ENCODE assay signal across 11 cellular contexts in the genomic region with DNA sequence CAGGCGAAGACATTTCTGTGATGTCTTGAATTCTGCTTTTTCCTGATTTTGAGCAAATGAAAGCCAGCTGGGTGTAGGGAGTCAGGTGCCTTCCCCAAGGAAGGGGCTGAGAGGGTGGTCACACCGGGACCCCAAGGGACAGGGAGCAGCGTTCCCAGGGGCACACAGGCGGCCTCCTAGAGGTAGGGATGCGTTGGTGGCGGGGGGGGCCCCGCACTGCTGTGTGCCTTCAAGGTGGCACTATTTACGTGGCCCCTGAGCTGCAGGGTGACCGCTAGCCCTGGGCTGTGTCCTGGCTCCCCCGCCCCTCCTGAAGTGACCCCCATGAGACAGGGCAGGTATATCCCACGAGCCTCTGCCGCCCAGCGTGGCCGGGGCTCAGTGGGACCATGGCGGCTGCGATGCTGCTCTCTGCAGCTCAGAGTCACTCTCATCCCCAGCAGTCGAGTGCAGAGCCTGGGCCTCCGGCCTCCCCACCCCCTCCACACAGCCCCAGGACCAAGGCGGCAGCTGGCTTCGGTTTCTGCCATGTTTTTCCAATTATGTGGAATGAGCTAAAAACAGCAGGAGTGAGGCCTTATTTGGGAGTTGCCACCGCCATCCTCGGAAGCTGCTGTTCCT.
DNase-seq lines count a peak whose midpoint lies in the region; ATAC-seq and TF ChIP-seq lines count a peak whose summit lies in the region.
"Had no signal": no experiment of that assay in that cellular context is flagged by ENCODE, and none has a peak within 500 bp of the region (broad histone marks: within the 10 kb centered on the region; RNA-seq: fewer than 3 reads in every experiment).

No MANE protein-coding gene starts in this region.

- ATAC-seq in SK-N-SH treated with all-trans-retinoic acid at 6 μM for 48 hours: peak; percentile 90
- peak; percentile 29 to 62 for ATAC-seq in left cardiac atrium

- H3K9me3 Mint-ChIP-seq in activated naive CD8-positive, alpha-beta T cell treated with anti-CD3 and anti-CD28 coated beads for 36 hours: no peaks in the 10 kb centered on the region
- H3K9me3 Mint-ChIP-seq: activated naive CD4-positive, alpha-beta T cell treated with anti-CD3 and anti-CD28 coated beads, Interleukin-2, amount 50 U/mL, for 24 hours; T-helper 2 cell treated with Interferon-gamma antibody and Interleukin-4, amounts not matched to agents 5 μg/mL and 100 μg/mL, for 36 hours had no signal

- H3K4me2 ChIP-seq in BLaER1 treated with 17β-estradiol and CSF1 and Interleukin-3, amounts not matched to agents 10 nM and 100 nM: peak overlapping the region; percentile 85 to 98 (median 90)

- H3K9ac ChIP-seq in BLaER1 treated with 17β-estradiol and CSF1 and Interleukin-3, amounts not matched to agents 10 nM and 100 nM: peak overlapping the region in 8 of 11 experiments; percentile 6 to 72 (median 53); a peak in 15 of 22 replicates

- no peaks in the 10 kb centered on the region for H3K4me1 Mint-ChIP-seq in activated naive CD8-positive, alpha-beta T cell treated with anti-CD3 and anti-CD28 coated beads for 36 hours
- H3K4me1 Mint-ChIP-seq: activated naive CD4-positive, alpha-beta T cell treated with anti-CD3 and anti-CD28 coated beads, Interleukin-2, amount 50 U/mL, for 24 hours had no signal

- intact Hi-C loops in left cardiac atrium (cut with DNase I): loop anchor here in 1 of 2 donors (2.0 kb wide), 1 partner anchor 58 kb away; no protein-coding TSS in a partner anchor

- H3K4me1 ChIP-seq in BLaER1 treated with 17β-estradiol and CSF1 and Interleukin-3, amounts not matched to agents 10 nM and 100 nM: peaks cover 68 to 100% (median 100%) of the 10 kb centered on the region in 10 experiments

- H3K4me3 Mint-ChIP-seq in activated naive CD8-positive, alpha-beta T cell treated with anti-CD3 and anti-CD28 coated beads for 36 hours: no peak overlapping the region
- H3K4me3 Mint-ChIP-seq: activated naive CD4-positive, alpha-beta T cell treated with anti-CD3 and anti-CD28 coated beads, Interleukin-2, amount 50 U/mL, for 24 hours; T-helper 2 cell treated with Interferon-gamma antibody and Interleukin-4, amounts not matched to agents 5 μg/mL and 100 μg/mL, for 36 hours had no signal

- peak overlapping the region in 5 of 10 experiments; percentile 24 to 48 (median 32); a peak in 4 of 20 replicates for H3K4me3 ChIP-seq in BLaER1 treated with 17β-estradiol and CSF1 and Interleukin-3, amounts not matched to agents 10 nM and 100 nM
- no peak overlapping the region for H3K4me3 ChIP-seq in skeletal muscle cell (ENCODE audit: low read depth, low read length)

- no peak for DNase-seq in left cardiac atrium
- peak; percentile 31 for DNase-seq in skeletal muscle cell (ENCODE audit: low read depth)
- no peak for DNase-seq in activated naive CD8-positive, alpha-beta T cell treated with anti-CD3 and anti-CD28 coated beads for 36 hours
- no peak for DNase-seq in NCI-H345 (lab: John Stamatoyannopoulos, UW)
- no peak for DNase-seq in iPS-NIHi11 (ENCODE audit: low spot score)
- no peak for DNase-seq in activated CD4-positive, alpha-beta T cell treated with anti-CD3 and anti-CD28 coated beads, Interleukin-2, amount 50 U/mL, for 48 hours
- DNase-seq: stimulated activated CD4-positive, alpha-beta T cell treated with anti-CD3 and anti-CD28 coated beads, Interleukin-4, amount 100 ng/mL, for 4 hours had no signal

- peaks cover 0 to 32% (median 0%) of the 10 kb centered on the region in 11 experiments; a peak in 6 of 22 replicates for H3K27me3 ChIP-seq in BLaER1 treated with 17β-estradiol and CSF1 and Interleukin-3, amounts not matched to agents 10 nM and 100 nM

- peaks cover 2% of the 10 kb centered on the region for H3K36me3 Mint-ChIP-seq in activated naive CD8-positive, alpha-beta T cell treated with anti-CD3 and anti-CD28 coated beads for 36 hours

- no peaks in the 10 kb centered on the region for H3K27me3 Mint-ChIP-seq in activated naive CD8-positive, alpha-beta T cell treated with anti-CD3 and anti-CD28 coated beads for 36 hours
- H3K27me3 Mint-ChIP-seq: activated naive CD4-positive, alpha-beta T cell treated with anti-CD3 and anti-CD28 coated beads, Interleukin-2, amount 50 U/mL, for 24 hours had no signal

- H3K27ac Mint-ChIP-seq in activated naive CD8-positive, alpha-beta T cell treated with anti-CD3 and anti-CD28 coated beads for 36 hours: no peak overlapping the region
- H3K27ac Mint-ChIP-seq: activated naive CD4-positive, alpha-beta T cell treated with anti-CD3 and anti-CD28 coated beads, Interleukin-2, amount 50 U/mL, for 24 hours; T-helper 2 cell treated with Interferon-gamma antibody and Interleukin-4, amounts not matched to agents 5 μg/mL and 100 μg/mL, for 36 hours had no signal

- H3K27ac ChIP-seq in BLaER1 treated with 17β-estradiol and CSF1 and Interleukin-3, amounts not matched to agents 10 nM and 100 nM: peak overlapping the region in 6 of 11 experiments; percentile 10 to 61 (median 46); a peak in 7 of 22 replicates

- H3K9me3 ChIP-seq in BLaER1 treated with 17β-estradiol and CSF1 and Interleukin-3, amounts not matched to agents 10 nM and 100 nM (replicated peaks in 1 of 11): no peaks in the 10 kb centered on the region

- H3K36me3 ChIP-seq in BLaER1 treated with 17β-estradiol and CSF1 and Interleukin-3, amounts not matched to agents 10 nM and 100 nM: peaks cover 0 to 27% (median 5%) of the 10 kb centered on the region in 11 experiments; a peak in 13 of 22 replicates

- H4K20me1 ChIP-seq in BLaER1 treated with 17β-estradiol and CSF1 and Interleukin-3, amounts not matched to agents 10 nM and 100 nM: peaks cover 4 to 100% (median 93%) of the 10 kb centered on the region in 11 experiments; a peak in 19 of 22 replicates

TF ChIP-seq in SK-N-SH treated with all-trans-retinoic acid at 6 μM for 48 hours, 23 proteins besides CTCF, POLR2A, EP300 and RAD21 (continues in another document):
- TF ChIP-seq, protein P1, sequence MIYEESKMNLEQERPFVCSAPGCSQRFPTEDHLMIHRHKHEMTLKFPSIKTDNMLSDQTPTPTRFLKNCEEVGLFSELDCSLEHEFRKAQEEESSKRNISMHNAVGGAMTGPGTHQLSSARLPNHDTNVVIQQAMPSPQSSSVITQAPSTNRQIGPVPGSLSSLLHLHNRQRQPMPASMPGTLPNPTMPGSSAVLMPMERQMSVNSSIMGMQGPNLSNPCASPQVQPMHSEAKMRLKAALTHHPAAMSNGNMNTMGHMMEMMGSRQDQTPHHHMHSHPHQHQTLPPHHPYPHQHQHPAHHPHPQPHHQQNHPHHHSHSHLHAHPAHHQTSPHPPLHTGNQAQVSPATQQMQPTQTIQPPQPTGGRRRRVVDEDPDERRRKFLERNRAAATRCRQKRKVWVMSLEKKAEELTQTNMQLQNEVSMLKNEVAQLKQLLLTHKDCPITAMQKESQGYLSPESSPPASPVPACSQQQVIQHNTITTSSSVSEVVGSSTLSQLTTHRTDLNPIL (CRISPR knock-in tag; IDR thresholded peaks at IDR 0.05; ENCODE audit: low read depth): no peak
- TF ChIP-seq, protein P2, sequence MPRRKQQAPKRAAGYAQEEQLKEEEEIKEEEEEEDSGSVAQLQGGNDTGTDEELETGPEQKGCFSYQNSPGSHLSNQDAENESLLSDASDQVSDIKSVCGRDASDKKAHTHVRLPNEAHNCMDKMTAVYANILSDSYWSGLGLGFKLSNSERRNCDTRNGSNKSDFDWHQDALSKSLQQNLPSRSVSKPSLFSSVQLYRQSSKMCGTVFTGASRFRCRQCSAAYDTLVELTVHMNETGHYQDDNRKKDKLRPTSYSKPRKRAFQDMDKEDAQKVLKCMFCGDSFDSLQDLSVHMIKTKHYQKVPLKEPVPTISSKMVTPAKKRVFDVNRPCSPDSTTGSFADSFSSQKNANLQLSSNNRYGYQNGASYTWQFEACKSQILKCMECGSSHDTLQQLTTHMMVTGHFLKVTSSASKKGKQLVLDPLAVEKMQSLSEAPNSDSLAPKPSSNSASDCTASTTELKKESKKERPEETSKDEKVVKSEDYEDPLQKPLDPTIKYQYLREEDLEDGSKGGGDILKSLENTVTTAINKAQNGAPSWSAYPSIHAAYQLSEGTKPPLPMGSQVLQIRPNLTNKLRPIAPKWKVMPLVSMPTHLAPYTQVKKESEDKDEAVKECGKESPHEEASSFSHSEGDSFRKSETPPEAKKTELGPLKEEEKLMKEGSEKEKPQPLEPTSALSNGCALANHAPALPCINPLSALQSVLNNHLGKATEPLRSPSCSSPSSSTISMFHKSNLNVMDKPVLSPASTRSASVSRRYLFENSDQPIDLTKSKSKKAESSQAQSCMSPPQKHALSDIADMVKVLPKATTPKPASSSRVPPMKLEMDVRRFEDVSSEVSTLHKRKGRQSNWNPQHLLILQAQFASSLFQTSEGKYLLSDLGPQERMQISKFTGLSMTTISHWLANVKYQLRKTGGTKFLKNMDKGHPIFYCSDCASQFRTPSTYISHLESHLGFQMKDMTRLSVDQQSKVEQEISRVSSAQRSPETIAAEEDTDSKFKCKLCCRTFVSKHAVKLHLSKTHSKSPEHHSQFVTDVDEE (CRISPR knock-in tag; IDR thresholded peaks at IDR 0.05): no peak
- TF ChIP-seq TCF4 (CRISPR knock-in tag; IDR thresholded peaks at IDR 0.05; ENCODE audit: borderline replicate concordance) (no peak; the same call in 1 of the 2 replicates), PPARA (CRISPR knock-in tag; IDR thresholded peaks at IDR 0.05; ENCODE audit: borderline replicate concordance) (no peak), BACH2 (CRISPR knock-in tag; IDR thresholded peaks at IDR 0.05; ENCODE audit: borderline replicate concordance) (no peak), ESRRG (CRISPR knock-in tag; IDR thresholded peaks at IDR 0.05) (no peak), ISL1 (CRISPR knock-in tag; IDR thresholded peaks at IDR 0.05) (no peak), ZNF70 (CRISPR knock-in tag; IDR thresholded peaks at IDR 0.05) (no peak), CSDC2 (CRISPR knock-in tag; IDR thresholded peaks at IDR 0.05) (no peak), ARNTL (CRISPR knock-in tag; IDR thresholded peaks at IDR 0.05; ENCODE audit: borderline replicate concordance, low read depth) (no peak), TOX (CRISPR knock-in tag; IDR thresholded peaks at IDR 0.05; ENCODE audit: borderline replicate concordance) (no peak), ZFP30 (CRISPR knock-in tag; IDR thresholded peaks at IDR 0.05) (no peak), ZNF565 (CRISPR knock-in tag; conservative IDR thresholded peaks at IDR 0.05; ENCODE audit: low read depth) (no peak)
